Comparison of ENCODE assay signal across 8 cellular contexts in genomic region chr14:91367173-91368171, GRCh38. TPM values are rescaled to one million over a fixed set of nuclear protein-coding genes. Genes with fewer than 3 reads are reported as not detected.
A peak's percentile ranks its signal among the peaks of the same experiment; 100 is the strongest.
DNase-seq lines count a peak whose midpoint lies in the region; ATAC-seq and TF ChIP-seq lines count a peak whose summit lies in the region.

No MANE protein-coding gene starts in this region.

- no peaks in the 10 kb centered on the region for H3K4me1 ChIP-seq in HAP-1

- in situ Hi-C loops in HAP-1 (cut with MboI; ENCODE audit: low sequenced_read_pairs): no loop called here

- no peaks in the 10 kb centered on the region for H3K36me3 ChIP-seq in HAP-1 (replicated peaks)

- peaks cover 3% of the 10 kb centered on the region for H3K36me3 Mint-ChIP-seq in IgD-negative memory B cell
- H3K36me3 Mint-ChIP-seq in activated CD4-positive, alpha-beta T cell treated with anti-CD3 and anti-CD28 coated beads, Interleukin-2, amount 10 ng/mL, durations not matched to agents 24 days and 14 days (ENCODE audit: low read depth): peaks cover 6% of the 10 kb centered on the region

- peak; percentile 53 for TF ChIP-seq POLR2A in GM18505 (IDR thresholded peaks at IDR 0.05; ENCODE audit: borderline replicate concordance, extremely low read depth, insufficient read depth, insufficient read length)

- H3K4me3 ChIP-seq in HAP-1: no peak overlapping the region

- peaks cover 32 to 71% (median 59%) of the 10 kb centered on the region in 3 donors for H3K4me1 Mint-ChIP-seq in IgD-negative memory B cell
- peaks cover 68% of the 10 kb centered on the region for H3K4me1 Mint-ChIP-seq in activated CD4-positive, alpha-beta T cell treated with anti-CD3 and anti-CD28 coated beads, Interleukin-2, amount 10 ng/mL, durations not matched to agents 24 days and 14 days

- no peaks in the 10 kb centered on the region for H3K9me3 Mint-ChIP-seq in IgD-negative memory B cell
- no peaks in the 10 kb centered on the region for H3K9me3 Mint-ChIP-seq in activated CD4-positive, alpha-beta T cell treated with anti-CD3 and anti-CD28 coated beads, Interleukin-2, amount 10 ng/mL, durations not matched to agents 24 days and 14 days

- ATAC-seq in GM18505 (IDR thresholded peaks at IDR 0.05; ENCODE audit: unreplicated experiment) (peak; percentile 67), GM21576 (IDR thresholded peaks at IDR 0.05; ENCODE audit: unreplicated experiment) (peak; percentile 74)

- peak; percentile 87 for DNase-seq in activated CD4-positive, alpha-beta T cell treated with anti-CD3 and anti-CD28 coated beads, Interleukin-2, amount 10 ng/mL, durations not matched to agents 24 days and 14 days
- peak; percentile 95 for DNase-seq in glomerular visceral epithelial cell (ENCODE audit: extremely low spot score)
- DNase-seq in C1 segment of cervical spinal cord (lab: John Stamatoyannopoulos, UW): no peak
- no peak for DNase-seq in HAP-1 (ENCODE audit: low spot score in 2 of 2)
- no peak for DNase-seq in NCI-H1694 treated with DMSO at 0.1 percent for 48 hours (lab: John Stamatoyannopoulos, UW)

- H3K27ac Mint-ChIP-seq in IgD-negative memory B cell: peak overlapping the region; percentile 92 to 99 (median 98)
- peak overlapping the region; percentile 79 for H3K27ac Mint-ChIP-seq in activated CD4-positive, alpha-beta T cell treated with anti-CD3 and anti-CD28 coated beads, Interleukin-2, amount 10 ng/mL, durations not matched to agents 24 days and 14 days

- intact Hi-C loops in activated CD4-positive, alpha-beta T cell treated with anti-CD3 and anti-CD28 coated beads, Interleukin-2, amount 10 ng/mL, durations not matched to agents 24 days and 14 days (cut with micrococcal nuclease): loop anchor here (1.0 kb wide), 1 partner anchor 18 kb away; no protein-coding TSS in a partner anchor

- no peaks in the 10 kb centered on the region for H3K27me3 ChIP-seq in HAP-1 (ENCODE audit: low read depth)

- H3K4me3 Mint-ChIP-seq in IgD-negative memory B cell: peak overlapping the region; percentile 56 to 86 (median 66)
- H3K4me3 Mint-ChIP-seq in activated CD4-positive, alpha-beta T cell treated with anti-CD3 and anti-CD28 coated beads, Interleukin-2, amount 10 ng/mL, durations not matched to agents 24 days and 14 days: peak overlapping the region; percentile 71

- no peaks in the 10 kb centered on the region for H3K9me3 ChIP-seq in HAP-1

- no peaks in the 10 kb centered on the region for H3K27me3 Mint-ChIP-seq in IgD-negative memory B cell
- H3K27me3 Mint-ChIP-seq in activated CD4-positive, alpha-beta T cell treated with anti-CD3 and anti-CD28 coated beads, Interleukin-2, amount 10 ng/mL, durations not matched to agents 24 days and 14 days: no peaks in the 10 kb centered on the region

RNA-seq across cellular contexts. Expression of gene CCDC88C, which starts 50.1 kb away (rescaled TPM):
- 30.5 TPM for polyA plus RNA-seq in IgD-negative memory B cell
- total RNA-seq in activated CD4-positive, alpha-beta T cell treated with anti-CD3 and anti-CD28 coated beads, Interleukin-2, amount 10 ng/mL, durations not matched to agents 24 days and 14 days: 79.7 and 89.9 TPM in 2 replicates

Comparison
In these comparisons a context has a peak if more than half of its experiments do, and no peak if none do; other contexts are left out.
1. DNase-seq: peak in activated CD4-positive, alpha-beta T cell treated with anti-CD3 and anti-CD28 coated beads, Interleukin-2, amount 10 ng/mL, durations not matched to agents 24 days and 14 days (single experiment) and glomerular visceral epithelial cell (single experiment); none in C1 segment of cervical spinal cord (0 of 14), HAP-1 (0 of 2) and NCI-H1694 treated with DMSO at 0.1 percent for 48 hours (single experiment).